8 cellular contexts compared by ENCODE assay signal in the genomic region with DNA sequence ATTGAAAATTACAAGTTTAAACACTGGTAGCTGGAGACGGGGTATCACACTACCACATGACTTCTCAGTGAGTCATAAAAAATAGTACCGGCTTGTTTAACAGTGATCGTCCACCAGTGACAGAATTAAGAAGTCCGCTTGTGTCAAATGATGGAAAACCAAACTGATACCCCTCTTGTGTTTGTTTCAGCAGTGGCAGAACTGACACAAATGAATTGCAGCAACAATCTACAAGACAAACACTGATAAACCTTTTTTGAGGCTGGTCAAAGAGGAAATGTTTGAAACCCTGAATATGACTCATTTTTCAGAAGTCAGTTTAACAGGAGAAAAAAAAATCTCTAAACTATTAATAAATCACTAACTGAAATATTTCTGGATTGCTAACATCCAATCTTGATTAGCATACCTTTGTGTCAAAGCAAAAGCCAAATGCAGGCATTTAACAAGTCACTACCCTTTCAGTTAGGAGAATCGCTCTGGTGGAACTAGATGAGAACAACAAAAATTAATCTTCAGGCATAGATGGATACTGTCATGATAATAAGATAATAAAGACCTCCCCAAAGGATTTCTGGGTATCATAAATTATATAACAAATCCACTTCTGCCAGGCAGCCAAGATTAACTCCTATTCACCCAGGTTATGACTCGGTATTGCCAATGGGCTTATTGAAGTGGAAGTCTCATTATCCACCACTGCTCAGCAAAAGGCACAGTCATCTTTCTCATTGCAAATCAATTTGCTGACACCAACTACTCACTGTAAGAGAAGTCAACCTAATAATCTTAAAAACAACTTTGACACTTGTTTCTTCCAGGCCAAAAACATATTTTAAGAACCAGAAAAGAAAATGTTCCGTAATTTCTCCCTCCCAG. TPM values are rescaled to one million over a fixed set of nuclear protein-coding genes. Genes with fewer than 3 reads are reported as not detected.
DNase-seq lines count a peak whose midpoint lies in the region; ATAC-seq and TF ChIP-seq lines count a peak whose summit lies in the region.

No MANE protein-coding gene starts in this region.

- ATAC-seq in HG03378 (IDR thresholded peaks at IDR 0.05; ENCODE audit: unreplicated experiment): peak; percentile 37
- ATAC-seq in GM18873 (IDR thresholded peaks at IDR 0.05; ENCODE audit: low FRiP score, unreplicated experiment): no peak

- H3K4me3 Mint-ChIP-seq in osteocyte (ENCODE audit: unreplicated experiment): peak overlapping the region; percentile 34

- DNase-seq in GM10266 (ENCODE audit: extremely low spot score) (peak; percentile 28), cardiac fibroblast (ENCODE audit: low read depth in 2 of 2) (peak; percentile 59 to 65), osteocyte (ENCODE audit: extremely low spot score, unreplicated experiment) (no peak), DMS 273 (lab: John Stamatoyannopoulos, UW; ENCODE audit: unreplicated experiment) (no peak), NCI-H446 treated with DMSO at 0.1 percent for 48 hours (lab: John Stamatoyannopoulos, UW) (no peak), NCI-H69 (lab: John Stamatoyannopoulos, UW) (no peak)

- H3K27me3 Mint-ChIP-seq in osteocyte (ENCODE audit: unreplicated experiment): no peaks in the 10 kb centered on the region

- H3K36me3 Mint-ChIP-seq in osteocyte (ENCODE audit: unreplicated experiment): peaks cover 7% of the 10 kb centered on the region

- no peaks in the 10 kb centered on the region for H3K9me3 Mint-ChIP-seq in osteocyte (ENCODE audit: unreplicated experiment)

- no peak for TF ChIP-seq CTCF in GM10266 (IDR thresholded peaks at IDR 0.05; ENCODE audit: control insufficient read depth, insufficient read depth, low read depth, missing control alignments)
- no peak for TF ChIP-seq CTCF in cardiac fibroblast (IDR thresholded peaks at IDR 0.05; ENCODE audit: low read depth, low read length)
- no peak for TF ChIP-seq CTCF in osteocyte (IDR thresholded peaks at IDR 0.05)

- H3K27ac Mint-ChIP-seq in osteocyte (ENCODE audit: unreplicated experiment): peak overlapping the region; percentile 88

- no peak overlapping the region for H3K4me3 ChIP-seq in cardiac fibroblast (replicated peaks in 1 of 2; ENCODE audit: low read depth in 2 of 2, low read length in 2 of 2)

- peaks cover 52% of the 10 kb centered on the region for H3K4me1 Mint-ChIP-seq in osteocyte (ENCODE audit: unreplicated experiment)

RNA-seq across cellular contexts. Expression of a gene that starts 20.7 kb away (rescaled TPM):
- total RNA-seq in osteocyte: 19.3 and 19.6 TPM in 2 replicates

RNA-seq across cellular contexts. Expression of a gene that starts 21.2 kb away (rescaled TPM):
- 14.9 and 18.1 TPM in 2 replicates for total RNA-seq in osteocyte

Comparison
In these comparisons a context has a peak if more than half of its experiments do, and no peak if none do; other contexts are left out.
1. DNase-seq: peak in GM10266 (single experiment) and cardiac fibroblast (2 of 2); none in osteocyte (single experiment), DMS 273 (single experiment), NCI-H446 treated with DMSO at 0.1 percent for 48 hours (single experiment) and NCI-H69 (single experiment).